Comparison of ENCODE assay signal across 8 cellular contexts in the genomic region with DNA sequence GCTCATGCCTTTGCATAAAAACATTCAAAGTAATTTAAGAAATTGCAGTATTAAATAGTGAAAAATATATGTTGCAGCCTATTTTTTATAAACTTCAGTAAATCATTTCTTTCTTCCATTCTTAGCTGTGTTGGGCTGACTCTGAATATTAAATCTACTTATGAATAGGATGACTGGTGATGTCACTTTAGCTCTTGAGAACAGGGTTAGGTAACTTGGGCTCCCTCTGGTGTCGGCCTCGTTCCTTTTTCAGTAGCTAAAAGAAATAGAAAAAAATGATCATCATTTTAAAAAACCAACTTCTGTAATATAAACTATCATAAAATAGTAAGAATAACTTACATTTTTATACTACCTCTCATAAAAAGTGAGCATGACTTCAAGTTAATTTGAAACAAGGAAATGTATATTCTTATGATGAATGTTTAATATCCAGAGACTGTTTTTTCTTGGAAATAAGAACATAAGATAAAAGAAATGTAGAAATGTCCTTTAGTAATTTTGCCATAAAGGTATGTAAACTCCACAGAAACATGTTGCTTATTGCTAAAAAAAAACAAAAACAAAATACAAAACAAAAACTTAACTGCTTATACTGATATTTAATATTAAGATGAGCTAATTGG. TPM values are rescaled to one million over a fixed set of nuclear protein-coding genes. Genes with fewer than 3 reads are reported as not detected.
DNase-seq lines count a peak whose midpoint lies in the region; ATAC-seq, FAIRE-seq and TF ChIP-seq lines count a peak whose summit lies in the region.

No MANE protein-coding gene starts in this region.

- no peaks in the 10 kb centered on the region for H3K4me1 Mint-ChIP-seq in activated naive CD8-positive, alpha-beta T cell treated with anti-CD3 and anti-CD28 coated beads for 36 hours
- H3K4me1 Mint-ChIP-seq in activated T-helper 17 cell treated with anti-CD3 and anti-CD28 coated beads, Interleukin-2, amount 50 U/mL, for 72 hours, result no peaks in the 10 kb centered on the region

- no peak overlapping the region for H3K4me3 Mint-ChIP-seq in activated naive CD8-positive, alpha-beta T cell treated with anti-CD3 and anti-CD28 coated beads for 36 hours
- no peak overlapping the region for H3K4me3 Mint-ChIP-seq in activated T-helper 17 cell treated with anti-CD3 and anti-CD28 coated beads, Interleukin-2, amount 50 U/mL, for 72 hours

- H3K36me3 Mint-ChIP-seq in activated naive CD8-positive, alpha-beta T cell treated with anti-CD3 and anti-CD28 coated beads for 36 hours, result no peaks in the 10 kb centered on the region
- H3K36me3 Mint-ChIP-seq in activated T-helper 17 cell treated with anti-CD3 and anti-CD28 coated beads, Interleukin-2, amount 50 U/mL, for 72 hours (ENCODE audit: low read depth), result no peaks in the 10 kb centered on the region

- no peak for TF ChIP-seq POLR2A in H54 (IDR thresholded peaks at IDR 0.05; ENCODE audit: low read depth, low read length)

- FAIRE-seq in H54 (lab: Jason Lieb, UNC), result peak; percentile 15

- peaks cover 4% of the 10 kb centered on the region for H3K27me3 Mint-ChIP-seq in activated naive CD8-positive, alpha-beta T cell treated with anti-CD3 and anti-CD28 coated beads for 36 hours
- H3K27me3 Mint-ChIP-seq in activated T-helper 17 cell treated with anti-CD3 and anti-CD28 coated beads, Interleukin-2, amount 50 U/mL, for 72 hours, result no peaks in the 10 kb centered on the region

- H3K27ac Mint-ChIP-seq in activated naive CD8-positive, alpha-beta T cell treated with anti-CD3 and anti-CD28 coated beads for 36 hours, result no peak overlapping the region
- no peak overlapping the region for H3K27ac Mint-ChIP-seq in activated T-helper 17 cell treated with anti-CD3 and anti-CD28 coated beads, Interleukin-2, amount 50 U/mL, for 72 hours

- ATAC-seq in activated T-helper 17 cell treated with anti-CD3 and anti-CD28 coated beads, Interleukin-2, amount 50 U/mL, for 72 hours (replicated peaks), result no peak
- ATAC-seq in HG03469 (IDR thresholded peaks at IDR 0.05; ENCODE audit: unreplicated experiment), result no peak

- H3K9me3 Mint-ChIP-seq in activated naive CD8-positive, alpha-beta T cell treated with anti-CD3 and anti-CD28 coated beads for 36 hours, result no peaks in the 10 kb centered on the region
- H3K9me3 Mint-ChIP-seq in activated T-helper 17 cell treated with anti-CD3 and anti-CD28 coated beads, Interleukin-2, amount 50 U/mL, for 72 hours, result no peaks in the 10 kb centered on the region

- peak; percentile 24 for DNase-seq in AG20443 (ENCODE audit: low spot score)
- peak; percentile 29 for DNase-seq in H54 (ENCODE audit: insufficient read length, low spot score)
- peak; percentile 63 for DNase-seq in NCI-H2227 (lab: John Stamatoyannopoulos, UW; ENCODE audit: unreplicated experiment)
- peak; percentile 11 for DNase-seq in activated naive CD8-positive, alpha-beta T cell treated with anti-CD3 and anti-CD28 coated beads for 36 hours
- peak; percentile 21 for DNase-seq in hepatic stellate cell (ENCODE audit: low spot score)
- peak; percentile 4 to 11 for DNase-seq in stimulated activated CD4-positive, alpha-beta T cell treated with anti-CD3 and anti-CD28 coated beads, Interleukin-2, amount 100 ng/mL, for 48 hours

RNA-seq across cellular contexts. Expression of a gene that starts 26.8 kb away (rescaled TPM):
- total RNA-seq in activated naive CD8-positive, alpha-beta T cell treated with anti-CD3 and anti-CD28 coated beads for 36 hours, result not detected
- total RNA-seq in activated T-helper 17 cell treated with anti-CD3 and anti-CD28 coated beads, Interleukin-2, amount 50 U/mL, for 72 hours, result not detected

Comparison
In these comparisons a context has a peak if more than half of its experiments do, and no peak if none do; other contexts are left out.
1. DNase-seq: peak in every context shown above with its lines; median percentile 63 in NCI-H2227; 29 in H54; 24 in AG20443; 21 in hepatic stellate cell; 11 in activated naive CD8-positive, alpha-beta T cell treated with anti-CD3 and anti-CD28 coated beads for 36 hours; 8 in stimulated activated CD4-positive, alpha-beta T cell treated with anti-CD3 and anti-CD28 coated beads, Interleukin-2, amount 100 ng/mL, for 48 hours.